ENCODE assay signal across 19 cellular contexts in the genomic region with DNA sequence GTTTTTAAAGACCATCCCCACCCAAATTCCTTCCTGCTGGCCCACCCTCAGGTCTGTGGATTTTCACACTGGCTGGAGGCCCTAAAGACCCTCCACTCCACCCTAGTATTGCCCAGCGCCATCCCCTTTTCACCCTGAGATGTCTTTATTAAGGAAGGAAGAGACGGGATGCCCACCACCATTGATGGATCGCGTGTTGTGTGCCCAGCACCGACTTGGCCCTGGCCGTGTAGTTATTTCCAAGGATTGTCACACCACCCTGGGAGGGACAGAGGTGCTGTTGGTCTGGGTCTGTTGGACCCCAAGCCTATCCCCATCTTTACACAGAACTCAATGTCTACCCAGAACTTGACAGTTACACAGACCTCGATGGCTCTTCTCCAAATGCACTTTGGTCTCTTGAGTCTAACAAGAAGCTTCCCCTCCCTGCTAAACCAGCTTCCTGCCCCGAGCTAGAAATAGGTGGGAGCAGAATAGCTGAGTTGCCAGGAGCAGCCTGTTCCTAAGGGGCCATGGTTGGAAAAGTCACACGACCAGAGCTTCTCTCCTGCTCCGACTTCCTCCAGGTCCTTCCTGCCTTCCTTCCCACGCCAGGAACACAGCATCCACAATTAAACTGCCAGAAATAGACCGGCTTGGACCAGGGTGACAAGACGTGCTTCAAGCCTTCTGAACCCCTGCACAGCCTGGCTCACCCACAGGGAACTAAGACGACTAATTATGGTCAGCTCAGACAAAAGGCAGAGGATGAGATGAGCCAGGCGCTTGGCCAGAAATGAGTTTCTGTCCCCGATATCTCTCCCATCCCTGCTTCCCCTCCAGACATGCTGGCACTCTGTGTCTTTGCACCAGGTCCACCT.
DNase-seq lines count a peak whose midpoint lies in the region; ATAC-seq and TF ChIP-seq lines count a peak whose summit lies in the region.
"Had no signal": no experiment of that assay in that cellular context is flagged by ENCODE, and none has a peak within 500 bp of the region (broad histone marks: within the 10 kb centered on the region; RNA-seq: fewer than 3 reads in every experiment).

No MANE protein-coding gene starts in this region.

- TF ChIP-seq CTCF in coronary artery (IDR thresholded peaks at IDR 0.05) (no peak), osteoblast (IDR thresholded peaks at IDR 0.05; ENCODE audit: extremely low read depth, low read depth, low read length) (no peak), glutamatergic neuron (IDR thresholded peaks at IDR 0.05; ENCODE audit: partially characterized antibody, unreplicated experiment) (no peak)

- DNase-seq in activated effector memory CD4-positive, alpha-beta T cell treated with anti-CD3 and anti-CD28 coated beads, Interleukin-2, amount 50 U/mL, for 16 hours = peak; percentile 61
- DNase-seq in activated effector memory CD4-positive, alpha-beta T cell treated with Interleukin-2 at 50 U/mL for 16 hours = no peak
- DNase-seq in CD4-positive, CD25-positive, alpha-beta regulatory T cell = peak in 2 of 3 donors; percentile 11 to 41
- DNase-seq in coronary artery (ENCODE audit: low spot score) = peak; percentile 59
- peak; percentile 19 for DNase-seq in osteoblast (ENCODE audit: insufficient read length, low spot score, missing footprints)
- no peak for DNase-seq in NCI-H226
- DNase-seq in glutamatergic neuron = no peak
- DNase-seq in NOMO-1 treated with dmso at 0.1 percent for 144 hours (lab: John Stamatoyannopoulos, UW; ENCODE audit: unreplicated experiment) = no peak
- DNase-seq: ACHN; AML-193; CD8-positive, alpha-beta T cell; H9; MG63; NCI-H1105 treated with DMSO at 0.1 percent for 48 hours; NCI-H1694 treated with DMSO at 0.1 percent for 48 hours; NCI-H2107; NCI-H2227 treated with DMSO at 0.1 percent for 48 hours; NCI-H526; SIG-M5 had no signal

- H3K4me3 Mint-ChIP-seq in CD4-positive, CD25-positive, alpha-beta regulatory T cell = peak overlapping the region in 1 of 4 donors; percentile 57
- no peak overlapping the region for H3K4me3 Mint-ChIP-seq in glutamatergic neuron (ENCODE audit: unreplicated experiment)
- H3K4me3 Mint-ChIP-seq: CD8-positive, alpha-beta T cell; H9 had no signal

- H3K36me3 Mint-ChIP-seq in CD4-positive, CD25-positive, alpha-beta regulatory T cell = no peaks in the 10 kb centered on the region
- H3K36me3 Mint-ChIP-seq in glutamatergic neuron (ENCODE audit: unreplicated experiment) = peaks cover 7% of the 10 kb centered on the region
- H3K36me3 Mint-ChIP-seq: CD8-positive, alpha-beta T cell had no signal

- H3K4me1 ChIP-seq in CD4-positive, CD25-positive, alpha-beta regulatory T cell (ENCODE audit: control insufficient read depth, insufficient read depth, low read length, poor library complexity, severe bottlenecking) = no peaks in the 10 kb centered on the region
- no peaks in the 10 kb centered on the region for H3K4me1 ChIP-seq in osteoblast (ENCODE audit: insufficient read depth, low read length)

- peak overlapping the region in 1 of 3 donors; percentile 79 for H3K27ac Mint-ChIP-seq in CD4-positive, CD25-positive, alpha-beta regulatory T cell
- H3K27ac Mint-ChIP-seq in glutamatergic neuron (ENCODE audit: unreplicated experiment) = no peak overlapping the region
- H3K27ac Mint-ChIP-seq: CD8-positive, alpha-beta T cell had no signal

- no peak overlapping the region for H3K4me2 ChIP-seq in osteoblast (ENCODE audit: insufficient read depth, low read length)

- no peak for ATAC-seq in CD4-positive, CD25-positive, alpha-beta regulatory T cell (ENCODE audit: low read depth in 2 of 2)
- ATAC-seq: CD8-positive, alpha-beta T cell had no signal

- peaks cover 22% of the 10 kb centered on the region for H3K27me3 Mint-ChIP-seq in CD4-positive, CD25-positive, alpha-beta regulatory T cell
- H3K27me3 Mint-ChIP-seq in glutamatergic neuron (ENCODE audit: unreplicated experiment) = peaks cover 8% of the 10 kb centered on the region

- no peaks in the 10 kb centered on the region for H3K27me3 ChIP-seq in CD4-positive, CD25-positive, alpha-beta regulatory T cell (ENCODE audit: control insufficient read depth, insufficient read depth, low read length)
- H3K27me3 ChIP-seq in osteoblast (ENCODE audit: insufficient read depth, low read length) = peaks cover 6% of the 10 kb centered on the region
- H3K27me3 ChIP-seq: MG63 had no signal

- peaks cover 0 to 7% of the 10 kb centered on the region in 2 experiments for H3K9me3 ChIP-seq in CD4-positive, CD25-positive, alpha-beta regulatory T cell (ENCODE audit: control insufficient read depth in 2 of 2, low read length in 2 of 2)
- no peaks in the 10 kb centered on the region for H3K9me3 ChIP-seq in osteoblast (ENCODE audit: low read depth, low read length)
- H3K9me3 ChIP-seq: MG63 had no signal

- no peak overlapping the region for H3K4me3 ChIP-seq in CD4-positive, CD25-positive, alpha-beta regulatory T cell (ENCODE audit: low read depth, low read length)
- H3K4me3 ChIP-seq in coronary artery (no peak overlapping the region), osteoblast (ENCODE audit: insufficient read depth, low read length) (no peak overlapping the region)
- H3K4me3 ChIP-seq: MG63 had no signal

- H3K36me3 ChIP-seq in CD4-positive, CD25-positive, alpha-beta regulatory T cell (ENCODE audit: control insufficient read depth, insufficient read depth, low read length) = no peaks in the 10 kb centered on the region
- H3K36me3 ChIP-seq in osteoblast (ENCODE audit: insufficient read depth, low read length) = no peaks in the 10 kb centered on the region
- H3K36me3 ChIP-seq: MG63 had no signal

- peaks cover 0 to 13% (median 0%) of the 10 kb centered on the region in 7 donors for H3K9me3 Mint-ChIP-seq in CD4-positive, CD25-positive, alpha-beta regulatory T cell
- peaks cover 13% of the 10 kb centered on the region for H3K9me3 Mint-ChIP-seq in glutamatergic neuron (ENCODE audit: unreplicated experiment)
- H3K9me3 Mint-ChIP-seq: CD8-positive, alpha-beta T cell had no signal

- no peak overlapping the region for H2AFZ ChIP-seq in osteoblast (ENCODE audit: low read length)

- H3K4me1 Mint-ChIP-seq in CD4-positive, CD25-positive, alpha-beta regulatory T cell = peaks cover 0 to 6% (median 1%) of the 10 kb centered on the region in 4 donors
- no peaks in the 10 kb centered on the region for H3K4me1 Mint-ChIP-seq in glutamatergic neuron (ENCODE audit: low read depth, unreplicated experiment)
- H3K4me1 Mint-ChIP-seq: H9 had no signal

- H3K79me2 ChIP-seq in osteoblast (ENCODE audit: insufficient read depth, low read length) = no peaks in the 10 kb centered on the region

- H4K20me1 ChIP-seq in osteoblast (ENCODE audit: insufficient read depth, low read length) = no peaks in the 10 kb centered on the region

- H3K27ac ChIP-seq in CD4-positive, CD25-positive, alpha-beta regulatory T cell (ENCODE audit: insufficient read depth, low read length, poor library complexity, severe bottlenecking) = no peak overlapping the region
- H3K27ac ChIP-seq in coronary artery = no peak overlapping the region
- H3K27ac ChIP-seq in osteoblast (ENCODE audit: low read depth, low read length) = no peak overlapping the region

Comparison
In these comparisons a context has a peak if more than half of its experiments do, and no peak if none do; other contexts are left out.
1. DNase-seq: peak in activated effector memory CD4-positive, alpha-beta T cell treated with anti-CD3 and anti-CD28 coated beads, Interleukin-2, amount 50 U/mL, for 16 hours (single experiment), CD4-positive, CD25-positive, alpha-beta regulatory T cell (2 of 3), coronary artery (single experiment) and osteoblast (single experiment); none in activated effector memory CD4-positive, alpha-beta T cell treated with Interleukin-2 at 50 U/mL for 16 hours (single experiment), NCI-H226 (single experiment), glutamatergic neuron (single experiment) and NOMO-1 treated with dmso at 0.1 percent for 144 hours (single experiment).